11 cellular contexts compared by ENCODE assay signal in genomic region chr2:25337276-25337675, GRCh38. TPM values are rescaled to one million over a fixed set of nuclear protein-coding genes. Genes with fewer than 3 reads are reported as not detected.
DNase-seq lines count a peak whose midpoint lies in the region; ATAC-seq and FAIRE-seq lines count a peak whose summit lies in the region.
"Had no signal": no experiment of that assay in that cellular context is flagged by ENCODE, and none has a peak within 500 bp of the region (broad histone marks: within the 10 kb centered on the region; RNA-seq: fewer than 3 reads in every experiment).

No MANE protein-coding gene starts in this region.

- no peaks in the 10 kb centered on the region for H3K79me1 ChIP-seq in trophoblast cell (ENCODE audit: low read length)

- CTCF ChIA-PET in activated CD4-positive, alpha-beta memory T cell treated with anti-CD3 and anti-CD28 coated beads for 36 hours (lab: Charles Lee) = interaction anchor here (1.0 to 2.1 kb wide), 4 partner anchors 13 to 614 kb away, joined by 3 to 10 read pairs (median 5); no protein-coding TSS in a partner anchor

- H3K4me3 Mint-ChIP-seq in activated CD4-positive, alpha-beta memory T cell treated with anti-CD3 and anti-CD28 coated beads for 36 hours = no peak overlapping the region
- H3K4me3 Mint-ChIP-seq in immature natural killer cell = peak overlapping the region in 2 of 5 donors; percentile 3 to 38

- FAIRE-seq in urothelium cell line (lab: Jason Lieb, UNC) = peak; percentile 81

- peaks cover 67% of the 10 kb centered on the region for H3K4me1 Mint-ChIP-seq in activated CD4-positive, alpha-beta memory T cell treated with anti-CD3 and anti-CD28 coated beads for 36 hours (ENCODE audit: low read depth)
- H3K4me1 Mint-ChIP-seq in immature natural killer cell = peaks cover 52 to 60% of the 10 kb centered on the region in 2 donors

- WGBS in trophoblast cell (ENCODE audit: extremely low coverage, insufficient coverage, insufficient read length) = no CpG with 5 or more reads among the region's 10 CpGs

- peak; percentile 18 for DNase-seq in stimulated activated CD4-positive, alpha-beta T cell treated with anti-CD3 and anti-CD28 coated beads, Interleukin-4, amount 100 ng/mL, for 24 hours
- DNase-seq in stimulated activated CD4-positive, alpha-beta T cell treated with anti-CD3 and anti-CD28 coated beads, Interleukin-2, amount 100 ng/mL, for 48 hours = no peak
- peak; percentile 32 for DNase-seq in activated CD4-positive, alpha-beta memory T cell treated with anti-CD3 and anti-CD28 coated beads for 36 hours
- no peak for DNase-seq in immature natural killer cell
- no peak for DNase-seq in urothelium cell line (ENCODE audit: low spot score)
- DNase-seq in trophoblast cell = no peak
- DNase-seq: NCI-H2029 treated with DMSO at 0.1 percent for 48 hours, NCI-H748 treated with DMSO at 0.1 percent for 48 hours had no signal

- H2AK5ac ChIP-seq in trophoblast cell (ENCODE audit: low read length) = no peak overlapping the region

- H3K9me3 Mint-ChIP-seq in activated CD4-positive, alpha-beta memory T cell treated with anti-CD3 and anti-CD28 coated beads for 36 hours = no peaks in the 10 kb centered on the region
- no peaks in the 10 kb centered on the region for H3K9me3 Mint-ChIP-seq in immature natural killer cell

- H3K27ac Mint-ChIP-seq in activated CD4-positive, alpha-beta memory T cell treated with anti-CD3 and anti-CD28 coated beads for 36 hours = peak overlapping the region; percentile 55
- H3K27ac Mint-ChIP-seq in immature natural killer cell = peak overlapping the region in 4 of 6 donors; percentile 41 to 61 (median 48)

- no peaks in the 10 kb centered on the region for H3K27me3 Mint-ChIP-seq in activated CD4-positive, alpha-beta memory T cell treated with anti-CD3 and anti-CD28 coated beads for 36 hours
- peaks cover 0 to 3% (median 3%) of the 10 kb centered on the region in 3 donors for H3K27me3 Mint-ChIP-seq in immature natural killer cell (ENCODE audit: low read depth in 3 of 3)

- no peak overlapping the region for H2BK12ac ChIP-seq in trophoblast cell (ENCODE audit: low read length)

- H2BK120ac ChIP-seq in trophoblast cell (ENCODE audit: insufficient read depth, low read length, poor library complexity) = no peak overlapping the region

- H3K9ac ChIP-seq in trophoblast cell (ENCODE audit: low read length) = no peak overlapping the region

- no peak overlapping the region for H3K4ac ChIP-seq in trophoblast cell (ENCODE audit: low read depth, low read length)

- H4K91ac ChIP-seq in trophoblast cell (ENCODE audit: low read depth, low read length) = no peak overlapping the region

- ATAC-seq in GM21576 (IDR thresholded peaks at IDR 0.05; ENCODE audit: unreplicated experiment) (no peak), HG03442 (IDR thresholded peaks at IDR 0.05; ENCODE audit: unreplicated experiment) (no peak)

- H4K8ac ChIP-seq in trophoblast cell (ENCODE audit: low read depth, low read length) = no peak overlapping the region

- POLR2A ChIA-PET in activated CD4-positive, alpha-beta memory T cell treated with anti-CD3 and anti-CD28 coated beads for 36 hours (lab: Charles Lee) = interaction anchor here (2.4 kb wide), 1 partner anchor 23 kb away, joined by 9 read pairs; no protein-coding TSS in a partner anchor

- H3K18ac ChIP-seq in trophoblast cell (ENCODE audit: low read length) = no peak overlapping the region

- H3K36me3 ChIP-seq in trophoblast cell (ENCODE audit: control insufficient read depth in 1 of 2, insufficient read depth in 2 of 2, low read length in 2 of 2) = no peaks in the 10 kb centered on the region

- no peak overlapping the region for H2AFZ ChIP-seq in trophoblast cell (ENCODE audit: insufficient read depth, low read length, poor library complexity)

- no peak overlapping the region for H3K4me2 ChIP-seq in trophoblast cell (ENCODE audit: low read length)

- H3K4me1 ChIP-seq in trophoblast cell (ENCODE audit: control insufficient read depth in 1 of 2, insufficient read depth in 2 of 2, low read length in 2 of 2) = peaks cover 2 to 3% of the 10 kb centered on the region in 2 experiments

- no peak overlapping the region for H3K23ac ChIP-seq in trophoblast cell (ENCODE audit: low read length)

- no peak overlapping the region for H2BK5ac ChIP-seq in trophoblast cell (ENCODE audit: low read depth, low read length, poor library complexity)

- H3K36me3 Mint-ChIP-seq in activated CD4-positive, alpha-beta memory T cell treated with anti-CD3 and anti-CD28 coated beads for 36 hours = no peaks in the 10 kb centered on the region
- H3K36me3 Mint-ChIP-seq in immature natural killer cell = no peaks in the 10 kb centered on the region

- intact Hi-C loops in activated CD4-positive, alpha-beta memory T cell treated with anti-CD3 and anti-CD28 coated beads for 36 hours (cut with micrococcal nuclease) = no loop called here

- H3K9me3 ChIP-seq in trophoblast cell (ENCODE audit: insufficient read depth, low read depth, low read length) = no peaks in the 10 kb centered on the region

- no peak overlapping the region for H3K27ac ChIP-seq in trophoblast cell (ENCODE audit: low read depth, low read length)
- H3K27ac ChIP-seq: C4-2B had no signal

- H3K27me3 ChIP-seq in trophoblast cell (ENCODE audit: insufficient read depth, low read length) = no peaks in the 10 kb centered on the region

- H3K79me2 ChIP-seq in trophoblast cell (ENCODE audit: control insufficient read depth, insufficient read depth, low read length, poor library complexity) = no peaks in the 10 kb centered on the region

- no peak overlapping the region for H4K12ac ChIP-seq in trophoblast cell (ENCODE audit: low read depth, low read length)

- no peak overlapping the region for H3K14ac ChIP-seq in trophoblast cell (ENCODE audit: low read length)

- H3K4me3 ChIP-seq in trophoblast cell (ENCODE audit: low read depth, low read length) = no peak overlapping the region

RNA-seq across cellular contexts. Expression of gene DNMT3A, which starts 4.4 kb away (rescaled TPM):
- total RNA-seq in activated CD4-positive, alpha-beta memory T cell treated with anti-CD3 and anti-CD28 coated beads for 36 hours = 10 to 100 TPM; 52.0 to 52.5 TPM
- polyA plus RNA-seq in immature natural killer cell = 10 to 100 TPM in 1 of 3 donors, 1 to 10 TPM in 2; 9.4 to 15.9 (median 9.9) TPM
- 23.3 and 25.8 TPM in 2 replicates for polyA plus RNA-seq in trophoblast cell (2013)

Comparison
In these comparisons a context has a peak if more than half of its experiments do, and no peak if none do; other contexts are left out.
1. DNase-seq: peak in stimulated activated CD4-positive, alpha-beta T cell treated with anti-CD3 and anti-CD28 coated beads, Interleukin-4, amount 100 ng/mL, for 24 hours (single experiment) and activated CD4-positive, alpha-beta memory T cell treated with anti-CD3 and anti-CD28 coated beads for 36 hours (single experiment); none in stimulated activated CD4-positive, alpha-beta T cell treated with anti-CD3 and anti-CD28 coated beads, Interleukin-2, amount 100 ng/mL, for 48 hours (0 of 2), immature natural killer cell (0 of 3), urothelium cell line (single experiment) and trophoblast cell (0 of 2).